ENCODE assay signal across 9 cellular contexts in genomic region chrX:132740316-132741123, GRCh38.
DNase-seq lines count a peak whose midpoint lies in the region; ATAC-seq, FAIRE-seq and TF ChIP-seq lines count a peak whose summit lies in the region.
"Had no signal": no experiment of that assay in that cellular context is flagged by ENCODE, and none has a peak within 500 bp of the region (broad histone marks: within the 10 kb centered on the region; RNA-seq: fewer than 3 reads in every experiment).

No MANE protein-coding gene starts in this region.

- no peaks in the 10 kb centered on the region for H3K27me3 Mint-ChIP-seq in HFFc6 (ENCODE audit: insufficient read depth)
- no peaks in the 10 kb centered on the region for H3K27me3 Mint-ChIP-seq in brain
- no peaks in the 10 kb centered on the region for H3K27me3 Mint-ChIP-seq in mesothelial cell of epicardium (ENCODE audit: low read depth)
- no peaks in the 10 kb centered on the region for H3K27me3 Mint-ChIP-seq in effector memory CD8-positive, alpha-beta T cell
- H3K27me3 Mint-ChIP-seq: stimulated activated naive CD8-positive, alpha-beta T cell treated with anti-CD3 and anti-CD28 coated beads, Interleukin-15, Interleukin-2, amounts not matched to agents 100 ng/mL and 50 ng/mL, for 24 hours had no signal

- no peaks in the 10 kb centered on the region for H3K36me3 ChIP-seq in kidney (ENCODE audit: control insufficient read depth in 1 of 2, insufficient read depth in 2 of 2, low read length in 2 of 2)

- no peak overlapping the region for H3K4me3 ChIP-seq in kidney (ENCODE audit: low read length in 2 of 2)

- H3K9me3 ChIP-seq in kidney (ENCODE audit: control insufficient read depth in 1 of 2, low read length in 2 of 2), result no peaks in the 10 kb centered on the region

- no peak overlapping the region for H3K27ac ChIP-seq in kidney (ENCODE audit: low read depth in 2 of 2, low read length in 2 of 2)

- no peak overlapping the region for H3K9ac ChIP-seq in kidney (ENCODE audit: low read length in 2 of 2)

- DNase-seq in D341Med (ENCODE audit: low spot score) (peak; percentile 26), HFFc6 (no peak), mesothelial cell of epicardium (ENCODE audit: low spot score in 2 of 2, unreplicated experiment in 2 of 2) (no peak), dedifferentiated amniotic fluid mesenchymal stem cell (ENCODE audit: extremely low spot score) (no peak), kidney (no peak)
- DNase-seq in effector memory CD8-positive, alpha-beta T cell, result no peak

- H3K9me3 Mint-ChIP-seq in HFFc6, result peaks cover 4% of the 10 kb centered on the region; the same call in 1 of the 2 replicates
- H3K9me3 Mint-ChIP-seq in brain, result no peaks in the 10 kb centered on the region
- no peaks in the 10 kb centered on the region for H3K9me3 Mint-ChIP-seq in mesothelial cell of epicardium
- H3K9me3 Mint-ChIP-seq in effector memory CD8-positive, alpha-beta T cell, result no peaks in the 10 kb centered on the region
- H3K9me3 Mint-ChIP-seq: stimulated activated naive CD8-positive, alpha-beta T cell treated with anti-CD3 and anti-CD28 coated beads, Interleukin-15, Interleukin-2, amounts not matched to agents 100 ng/mL and 50 ng/mL, for 24 hours had no signal

- H3K4me1 Mint-ChIP-seq in HFFc6 (ENCODE audit: low read depth) (no peaks in the 10 kb centered on the region), brain (peaks cover 59% of the 10 kb centered on the region), mesothelial cell of epicardium (peaks cover 27% of the 10 kb centered on the region)
- H3K4me1 Mint-ChIP-seq in effector memory CD8-positive, alpha-beta T cell (ENCODE audit: low read depth in 2 of 2), result peaks cover 27 to 34% of the 10 kb centered on the region in 2 donors

- H3K4me1 ChIP-seq in kidney (ENCODE audit: control insufficient read depth in 1 of 2, insufficient read depth in 1 of 2, low read depth in 1 of 2, low read length in 2 of 2), result no peaks in the 10 kb centered on the region

- FAIRE-seq in kidney (lab: Jason Lieb, UNC), result no peak

- intact Hi-C loops in kidney (cut with DNase I), result no loop called here

- H3K36me3 Mint-ChIP-seq in HFFc6 (ENCODE audit: low read depth) (no peaks in the 10 kb centered on the region), brain (no peaks in the 10 kb centered on the region), mesothelial cell of epicardium (no peaks in the 10 kb centered on the region)
- no peaks in the 10 kb centered on the region for H3K36me3 Mint-ChIP-seq in effector memory CD8-positive, alpha-beta T cell (ENCODE audit: insufficient read depth)

- H3K27ac Mint-ChIP-seq in HFFc6 (no peak overlapping the region), brain (peak overlapping the region in 2 of 5 experiments; percentile 41 to 79), mesothelial cell of epicardium (no peak overlapping the region)
- no peak overlapping the region for H3K27ac Mint-ChIP-seq in effector memory CD8-positive, alpha-beta T cell
- H3K27ac Mint-ChIP-seq: stimulated activated naive CD8-positive, alpha-beta T cell treated with anti-CD3 and anti-CD28 coated beads, Interleukin-15, Interleukin-2, amounts not matched to agents 100 ng/mL and 50 ng/mL, for 24 hours had no signal

- no peak overlapping the region for H3K4me3 Mint-ChIP-seq in HFFc6
- H3K4me3 Mint-ChIP-seq in brain, result peak overlapping the region in 2 of 5 experiments; percentile 40 to 69
- no peak overlapping the region for H3K4me3 Mint-ChIP-seq in mesothelial cell of epicardium
- H3K4me3 Mint-ChIP-seq in effector memory CD8-positive, alpha-beta T cell, result no peak overlapping the region
- H3K4me3 Mint-ChIP-seq: stimulated activated naive CD8-positive, alpha-beta T cell treated with anti-CD3 and anti-CD28 coated beads, Interleukin-15, Interleukin-2, amounts not matched to agents 100 ng/mL and 50 ng/mL, for 24 hours had no signal

- peak; percentile 61 for TF ChIP-seq CTCF in HFFc6 (IDR thresholded peaks at IDR 0.05)
- peak; percentile 85 to 90 for TF ChIP-seq CTCF in brain (conservative IDR thresholded peaks at IDR 0.05)
- peak; percentile 88 for TF ChIP-seq CTCF in mesothelial cell of epicardium (IDR thresholded peaks at IDR 0.05; ENCODE audit: unreplicated experiment)
- no peak for TF ChIP-seq CTCF in kidney (IDR thresholded peaks at IDR 0.05; ENCODE audit: borderline replicate concordance, extremely low read depth, insufficient read depth)

- ATAC-seq in effector memory CD8-positive, alpha-beta T cell (replicated peaks), result no peak
- ATAC-seq in GM19395 (IDR thresholded peaks at IDR 0.05; ENCODE audit: unreplicated experiment), result no peak
